Comparison of ENCODE assay signal across 8 cellular contexts in the genomic region with DNA sequence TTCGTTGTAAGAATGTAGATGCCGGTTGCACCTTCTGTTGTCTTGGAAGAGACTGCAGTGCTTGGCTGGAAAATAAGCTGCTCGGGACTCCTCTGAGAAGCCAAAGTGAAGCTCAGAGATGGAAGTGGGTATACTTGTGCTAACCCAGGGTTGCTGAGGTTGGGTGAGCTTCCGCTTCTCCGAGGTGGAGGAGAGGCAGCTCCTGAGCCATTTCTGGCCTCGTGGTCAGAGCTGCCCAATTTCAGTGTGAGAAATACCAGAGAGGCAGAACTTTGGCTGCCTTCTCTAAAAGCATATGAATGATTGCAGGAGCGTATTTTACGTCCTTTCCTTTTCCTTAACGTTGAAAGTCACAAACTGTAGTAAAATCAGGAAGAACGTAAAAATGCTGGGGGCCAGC.
DNase-seq lines count a peak whose midpoint lies in the region; ATAC-seq and TF ChIP-seq lines count a peak whose summit lies in the region.
"Not testable (repeated sequence)": the region's sequence is repeated elsewhere in the genome, so short reads cannot be mapped to it uniquely, and the experiment has no call there.

No MANE protein-coding gene starts in this region.

- WGBS in right lobe of liver (ENCODE audit: insufficient coverage, low coverage, low lambda C conversion rate, missing lambda C conversion rate): 0% methylated on average over 1 of the region's 10 CpGs

- H3F3A ChIP-seq in Loucy (ENCODE audit: low read depth): not testable (repeated sequence)

- peaks cover 19% of the 10 kb centered on the region for H3K36me3 Mint-ChIP-seq in activated T-helper 1 cell treated with anti-CD3 and anti-CD28 coated beads, Interleukin-12 subunit alpha, Interleukin-12 subunit beta, Interleukin-2, Interleukin-4 antibody, amounts not matched to agents 30 ng/mL and 10 ng/mL and 1 ng/mL, durations not matched to agents 14 hours and 24 hours and 36 hours (ENCODE audit: low read depth)

- H3K9me3 ChIP-seq in BLaER1 treated with 17β-estradiol and CSF1 and Interleukin-3, amounts not matched to agents 10 nM and 100 nM (replicated peaks in 1 of 11); Loucy (ENCODE audit: insufficient read depth, low read depth, low read length); effector memory CD4-positive, alpha-beta T cell (ENCODE audit: control insufficient read depth, low read length); right lobe of liver; skeletal muscle satellite cell (replicated peaks; ENCODE audit: low read length): not testable (repeated sequence)

- H3K27ac Mint-ChIP-seq in activated T-helper 1 cell treated with anti-CD3 and anti-CD28 coated beads, Interleukin-12 subunit alpha, Interleukin-12 subunit beta, Interleukin-2, Interleukin-4 antibody, amounts not matched to agents 30 ng/mL and 10 ng/mL and 1 ng/mL, durations not matched to agents 14 hours and 24 hours and 36 hours: not testable (repeated sequence)

- H3K9me2 ChIP-seq in Loucy (replicated peaks; ENCODE audit: low read depth, low read length): not testable (repeated sequence)

- TF ChIP-seq POLR2A in right lobe of liver (IDR thresholded peaks at IDR 0.05): not testable (repeated sequence)

- ATAC-seq in GM19438 (IDR thresholded peaks at IDR 0.05; ENCODE audit: low read depth, unreplicated experiment) (peak; percentile 32), HG02840 (IDR thresholded peaks at IDR 0.05; ENCODE audit: low FRiP score, unreplicated experiment) (peak; percentile 38), right lobe of liver (peak; percentile 31 to 61 (median 43))

- H3K9me3 Mint-ChIP-seq in activated T-helper 1 cell treated with anti-CD3 and anti-CD28 coated beads, Interleukin-12 subunit alpha, Interleukin-12 subunit beta, Interleukin-2, Interleukin-4 antibody, amounts not matched to agents 30 ng/mL and 10 ng/mL and 1 ng/mL, durations not matched to agents 14 hours and 24 hours and 36 hours: not testable (repeated sequence)

- not testable (repeated sequence) for DNase-seq in activated T-helper 1 cell treated with anti-CD3 and anti-CD28 coated beads, Interleukin-12 subunit alpha, Interleukin-12 subunit beta, Interleukin-2, Interleukin-4 antibody, amounts not matched to agents 30 ng/mL and 10 ng/mL and 1 ng/mL, durations not matched to agents 14 hours and 24 hours and 36 hours (ENCODE audit: low spot score); effector memory CD4-positive, alpha-beta T cell
- DNase-seq in right lobe of liver: peak in 2 of 3 donors; percentile 32 to 59

- H3K4me3 ChIP-seq in BLaER1 treated with 17β-estradiol and CSF1 and Interleukin-3, amounts not matched to agents 10 nM and 100 nM; effector memory CD4-positive, alpha-beta T cell (ENCODE audit: insufficient read depth, low read depth, low read length, poor library complexity, severe bottlenecking): not testable (repeated sequence)
- H3K4me3 ChIP-seq in Loucy (ENCODE audit: low read length, poor library complexity, severe bottlenecking) (peak overlapping the region; percentile 69), right lobe of liver (peak overlapping the region; percentile 9 to 36 (median 21)), skeletal muscle satellite cell (ENCODE audit: low read length) (peak overlapping the region; percentile 80)

- not testable (repeated sequence) for H4K20me1 ChIP-seq in BLaER1 treated with 17β-estradiol and CSF1 and Interleukin-3, amounts not matched to agents 10 nM and 100 nM; Loucy (ENCODE audit: insufficient read depth, low read length, poor library complexity, severe bottlenecking)

- H3K4me1 Mint-ChIP-seq in activated T-helper 1 cell treated with anti-CD3 and anti-CD28 coated beads, Interleukin-12 subunit alpha, Interleukin-12 subunit beta, Interleukin-2, Interleukin-4 antibody, amounts not matched to agents 30 ng/mL and 10 ng/mL and 1 ng/mL, durations not matched to agents 14 hours and 24 hours and 36 hours (ENCODE audit: low read depth): peaks cover 23% of the 10 kb centered on the region

- peak overlapping the region; percentile 81 for H3K4me3 Mint-ChIP-seq in activated T-helper 1 cell treated with anti-CD3 and anti-CD28 coated beads, Interleukin-12 subunit alpha, Interleukin-12 subunit beta, Interleukin-2, Interleukin-4 antibody, amounts not matched to agents 30 ng/mL and 10 ng/mL and 1 ng/mL, durations not matched to agents 14 hours and 24 hours and 36 hours

- intact Hi-C loops in activated T-helper 1 cell treated with anti-CD3 and anti-CD28 coated beads, Interleukin-12 subunit alpha, Interleukin-12 subunit beta, Interleukin-2, Interleukin-4 antibody, amounts not matched to agents 30 ng/mL and 10 ng/mL and 1 ng/mL, durations not matched to agents 14 hours and 24 hours and 36 hours (cut with micrococcal nuclease); right lobe of liver (cut with DNase I): not testable (repeated sequence)

- H3K9ac ChIP-seq in BLaER1 treated with 17β-estradiol and CSF1 and Interleukin-3, amounts not matched to agents 10 nM and 100 nM; Loucy (ENCODE audit: low read depth, low read length, poor library complexity, severe bottlenecking): not testable (repeated sequence)
- peak overlapping the region; percentile 91 for H3K9ac ChIP-seq in skeletal muscle satellite cell (ENCODE audit: low read depth, low read length)

- not testable (repeated sequence) for H3K27me3 Mint-ChIP-seq in activated T-helper 1 cell treated with anti-CD3 and anti-CD28 coated beads, Interleukin-12 subunit alpha, Interleukin-12 subunit beta, Interleukin-2, Interleukin-4 antibody, amounts not matched to agents 30 ng/mL and 10 ng/mL and 1 ng/mL, durations not matched to agents 14 hours and 24 hours and 36 hours (ENCODE audit: insufficient read depth)

- H2AFZ ChIP-seq in Loucy (ENCODE audit: low read length): not testable (repeated sequence)

- TF ChIP-seq CTCF in Loucy (conservative IDR thresholded peaks at IDR 0.05; ENCODE audit: low read length); right lobe of liver (IDR thresholded peaks at IDR 0.05): not testable (repeated sequence)

- not testable (repeated sequence) for H3K79me2 ChIP-seq in Loucy (ENCODE audit: insufficient read depth, low read length)

- peaks cover 0 to 14% (median 3%) of the 10 kb centered on the region in 10 experiments; a peak in 10 of 20 replicates for H3K4me1 ChIP-seq in BLaER1 treated with 17β-estradiol and CSF1 and Interleukin-3, amounts not matched to agents 10 nM and 100 nM
- H3K4me1 ChIP-seq in Loucy (ENCODE audit: insufficient read depth, low read length, poor library complexity, severe bottlenecking); effector memory CD4-positive, alpha-beta T cell (ENCODE audit: control insufficient read depth, insufficient read depth, low read length, poor library complexity, severe bottlenecking); right lobe of liver: not testable (repeated sequence)
- H3K4me1 ChIP-seq in skeletal muscle satellite cell (ENCODE audit: control insufficient read depth, insufficient read depth, low read length): peaks cover 34% of the 10 kb centered on the region

- H3K27me3 ChIP-seq in BLaER1 treated with 17β-estradiol and CSF1 and Interleukin-3, amounts not matched to agents 10 nM and 100 nM; Loucy (ENCODE audit: insufficient read depth, low read length, poor library complexity, severe bottlenecking); effector memory CD4-positive, alpha-beta T cell (replicated peaks; ENCODE audit: control insufficient read depth, insufficient read depth, low read length, poor library complexity, severe bottlenecking); right lobe of liver; skeletal muscle satellite cell (ENCODE audit: control insufficient read depth, insufficient read depth, low read length): not testable (repeated sequence)

- not testable (repeated sequence) for H3K36me3 ChIP-seq in BLaER1 treated with 17β-estradiol and CSF1 and Interleukin-3, amounts not matched to agents 10 nM and 100 nM; Loucy (ENCODE audit: insufficient read depth, low read length); effector memory CD4-positive, alpha-beta T cell (ENCODE audit: control insufficient read depth, insufficient read depth, low read length); right lobe of liver; skeletal muscle satellite cell (ENCODE audit: insufficient read depth, low read length)

- peak overlapping the region in 6 of 11 experiments; percentile 29 to 51 (median 42); a peak in 3 of 22 replicates for H3K4me2 ChIP-seq in BLaER1 treated with 17β-estradiol and CSF1 and Interleukin-3, amounts not matched to agents 10 nM and 100 nM
- not testable (repeated sequence) for H3K4me2 ChIP-seq in Loucy (ENCODE audit: low read depth, low read length, poor library complexity, severe bottlenecking)
- H3K4me2 ChIP-seq in skeletal muscle satellite cell (ENCODE audit: low read length): peak overlapping the region; percentile 65

- H3K27ac ChIP-seq in BLaER1 treated with 17β-estradiol and CSF1 and Interleukin-3, amounts not matched to agents 10 nM and 100 nM: not testable (repeated sequence)
- H3K27ac ChIP-seq in effector memory CD4-positive, alpha-beta T cell (ENCODE audit: insufficient read depth, low read length, poor library complexity, severe bottlenecking): peak overlapping the region; percentile 32
- peak overlapping the region in 2 of 3 donors; percentile 37 to 47 for H3K27ac ChIP-seq in right lobe of liver
